8 cellular contexts compared by ENCODE assay signal in the genomic region with DNA sequence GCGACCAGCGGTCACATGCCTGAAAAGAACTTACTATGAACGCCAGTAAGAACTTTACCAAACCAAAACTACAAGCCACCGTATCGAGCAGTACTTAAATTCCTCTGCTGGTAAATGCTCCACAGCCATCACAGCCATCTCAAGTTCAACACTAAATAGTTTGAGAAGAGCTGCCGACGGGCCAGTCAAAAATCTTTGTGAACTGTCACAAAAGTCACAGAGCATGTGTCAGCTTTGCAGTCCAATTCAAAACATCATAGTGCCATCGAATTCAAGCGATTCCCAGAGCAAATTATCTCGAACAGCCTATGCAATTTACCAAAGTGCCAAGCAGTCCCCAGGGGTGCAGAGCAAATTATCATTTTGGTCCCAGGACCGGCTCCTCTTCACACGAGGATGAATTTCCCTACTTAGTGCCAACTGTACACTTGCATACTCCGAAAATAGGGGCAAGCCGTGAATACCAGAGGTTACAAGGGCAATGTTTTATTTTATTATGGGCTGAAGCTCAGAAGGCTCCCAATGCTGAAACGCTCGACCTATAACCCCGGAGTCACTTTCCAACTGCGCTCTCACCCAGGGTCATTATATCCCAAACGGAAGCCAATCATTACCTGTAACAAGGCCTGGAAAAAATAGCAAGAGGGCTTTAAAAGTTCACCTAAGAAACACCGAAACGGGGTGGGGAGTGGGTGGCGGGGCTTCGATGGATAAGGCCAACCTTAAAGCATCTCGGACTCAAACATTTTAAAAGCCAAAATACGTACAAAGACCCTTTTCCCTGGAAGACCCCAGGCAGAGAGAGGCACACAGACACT. TPM values are rescaled to one million over a fixed set of nuclear protein-coding genes. Genes with fewer than 3 reads are reported as not detected.
DNase-seq lines count a peak whose midpoint lies in the region; ATAC-seq and TF ChIP-seq lines count a peak whose summit lies in the region.

No MANE protein-coding gene starts in this region.

- H3K9me3 ChIP-seq in DND-41 (ENCODE audit: insufficient read depth, low read length, severe bottlenecking), result no peaks in the 10 kb centered on the region
- no peaks in the 10 kb centered on the region for H3K9me3 ChIP-seq in right atrium auricular region

- H3K4me3 Mint-ChIP-seq in activated naive CD8-positive, alpha-beta T cell treated with anti-CD3 and anti-CD28 coated beads for 36 hours, result peak overlapping the region; percentile 83

- H3K4me3 ChIP-seq in DND-41 (ENCODE audit: low read depth in 1 of 2, low read length in 2 of 2), result peak overlapping the region; percentile 46 to 93; a peak in 3 of 4 replicates
- H3K4me3 ChIP-seq in KMS-11 (IDR thresholded peaks at IDR 0.05; ENCODE audit: insufficient read depth, low read depth, low read length), result no peak overlapping the region
- H3K4me3 ChIP-seq in right atrium auricular region, result peak overlapping the region; percentile 79 to 87

- H3K4me2 ChIP-seq in DND-41 (ENCODE audit: insufficient read depth, low read length), result peak overlapping the region; percentile 95
- peak overlapping the region; percentile 83 for H3K4me2 ChIP-seq in KMS-11

- H3K4me1 ChIP-seq in DND-41 (ENCODE audit: insufficient read depth, low read length) (peaks cover 26% of the 10 kb centered on the region), KMS-11 (ENCODE audit: low read depth, poor library complexity, severe bottlenecking) (peaks cover 16% of the 10 kb centered on the region), right atrium auricular region (peaks cover 0 to 31% of the 10 kb centered on the region in 2 donors)

- no peaks in the 10 kb centered on the region for H3K36me3 Mint-ChIP-seq in activated naive CD8-positive, alpha-beta T cell treated with anti-CD3 and anti-CD28 coated beads for 36 hours

- H3K9me3 Mint-ChIP-seq in activated naive CD8-positive, alpha-beta T cell treated with anti-CD3 and anti-CD28 coated beads for 36 hours, result no peaks in the 10 kb centered on the region

- H3K27ac ChIP-seq in DND-41 (ENCODE audit: low read length) (peak overlapping the region; percentile 91; the same call in 1 of the 2 replicates), KMS-11 (no peak overlapping the region), right atrium auricular region (peak overlapping the region; percentile 96 to 99)

- H3K79me2 ChIP-seq in DND-41 (ENCODE audit: insufficient read depth, low read length), result peaks cover 38% of the 10 kb centered on the region
- H3K79me2 ChIP-seq in KMS-11 (ENCODE audit: insufficient read depth, low read depth), result peaks cover 13% of the 10 kb centered on the region; the same call in 1 of the 2 replicates

- H3K27me3 ChIP-seq in DND-41 (ENCODE audit: insufficient read depth, low read length, poor library complexity) (peaks cover 25% of the 10 kb centered on the region), KMS-11 (ENCODE audit: insufficient read depth, low read depth) (no peaks in the 10 kb centered on the region), right atrium auricular region (no peaks in the 10 kb centered on the region)

- no peak overlapping the region for H3K27ac Mint-ChIP-seq in activated naive CD8-positive, alpha-beta T cell treated with anti-CD3 and anti-CD28 coated beads for 36 hours

- H3K36me3 ChIP-seq in DND-41 (ENCODE audit: insufficient read depth, low read length), result no peaks in the 10 kb centered on the region
- no peaks in the 10 kb centered on the region for H3K36me3 ChIP-seq in KMS-11 (ENCODE audit: insufficient read depth)
- H3K36me3 ChIP-seq in right atrium auricular region, result no peaks in the 10 kb centered on the region

- H4K20me1 ChIP-seq in DND-41 (ENCODE audit: insufficient read depth, low read length) (no peaks in the 10 kb centered on the region), KMS-11 (ENCODE audit: insufficient read depth) (no peaks in the 10 kb centered on the region)

- TF ChIP-seq CTCF in DND-41 (IDR thresholded peaks at IDR 0.05; ENCODE audit: borderline replicate concordance, extremely low read depth, low read length, poor library complexity, severe bottlenecking) (no peak), KMS-11 (conservative IDR thresholded peaks at IDR 0.05; ENCODE audit: low read depth, low read length) (no peak), right atrium auricular region (IDR thresholded peaks at IDR 0.05) (no peak)

- peaks cover 15% of the 10 kb centered on the region for H3K4me1 Mint-ChIP-seq in activated naive CD8-positive, alpha-beta T cell treated with anti-CD3 and anti-CD28 coated beads for 36 hours

- DNase-seq in DND-41 (no peak), right atrium auricular region (ENCODE audit: low spot score) (no peak), renal cortical epithelial cell (ENCODE audit: low read depth) (peak; percentile 58), H4 (ENCODE audit: low spot score) (no peak), germinal center (ENCODE audit: low spot score) (no peak)
- no peak for DNase-seq in activated naive CD8-positive, alpha-beta T cell treated with anti-CD3 and anti-CD28 coated beads for 36 hours

- H3K27me3 Mint-ChIP-seq in activated naive CD8-positive, alpha-beta T cell treated with anti-CD3 and anti-CD28 coated beads for 36 hours, result peaks cover 46% of the 10 kb centered on the region

- peak overlapping the region; percentile 75 for H3K9ac ChIP-seq in DND-41 (ENCODE audit: low read depth, low read length)
- peak overlapping the region; percentile 74; the same call in 1 of the 2 replicates for H3K9ac ChIP-seq in KMS-11

- H2AFZ ChIP-seq in DND-41 (ENCODE audit: low read depth, low read length), result peak overlapping the region; percentile 99
- H2AFZ ChIP-seq in KMS-11 (ENCODE audit: low read depth), result peak overlapping the region; percentile 79; the same call in 1 of the 2 replicates

- ATAC-seq in DND-41 (ENCODE audit: insufficient read depth, low read depth) (no peak), HG03571 (IDR thresholded peaks at IDR 0.05; ENCODE audit: unreplicated experiment) (no peak)

RNA-seq across cellular contexts. Expression of gene LRP6, which starts 1.1 kb away (rescaled TPM):
- 1 to 10 TPM; 2.9 to 4.6 TPM for total RNA-seq in activated naive CD8-positive, alpha-beta T cell treated with anti-CD3 and anti-CD28 coated beads for 36 hours
- total RNA-seq in right atrium auricular region, result 10 to 100 TPM; 16.5 to 21.3 TPM
- 25.9 and 79.1 TPM in 2 replicates for total RNA-seq in renal cortical epithelial cell
- total RNA-seq in H4 (2014; rRNA removed; shearing (Covaris generic)), result 14.0 and 19.0 TPM in 2 replicates
